Comparison of ENCODE assay signal across 1 cellular context in the genomic region with DNA sequence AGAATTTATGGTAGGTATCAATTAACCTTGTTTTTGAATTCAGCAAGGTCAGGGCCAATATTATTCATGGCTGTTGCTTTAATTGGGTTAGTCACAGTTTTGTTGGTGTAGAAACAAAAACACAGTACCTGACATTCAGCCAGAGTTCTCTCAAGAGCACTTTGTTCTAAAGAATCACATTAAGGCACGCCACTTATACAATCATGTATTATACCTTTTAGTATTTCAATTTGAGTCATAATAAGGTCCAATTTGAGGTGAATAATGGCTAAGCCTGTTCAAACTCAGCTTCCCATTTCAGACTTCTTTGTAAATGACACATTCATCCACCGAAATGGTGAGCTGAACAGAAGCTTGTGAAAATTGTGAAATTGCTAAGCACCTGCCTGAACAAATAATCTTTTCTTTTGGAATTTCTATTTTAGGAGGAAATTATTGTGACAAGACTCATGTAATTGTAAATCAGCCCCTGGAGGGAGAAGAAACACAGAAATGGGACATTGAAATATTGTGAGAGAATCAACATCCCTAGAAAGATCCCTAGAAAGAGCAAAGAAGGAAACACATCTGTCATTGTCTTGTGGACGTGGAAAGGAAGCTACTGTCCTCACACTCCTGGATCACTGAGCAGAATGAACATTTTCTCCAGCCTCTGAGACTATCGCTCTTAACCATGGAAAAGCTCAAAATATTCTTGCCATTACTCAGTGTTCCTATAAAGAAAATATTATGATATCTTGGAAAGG.
TF ChIP-seq lines count a peak whose summit lies in the region.

No MANE protein-coding gene starts in this region.

TF ChIP-seq in IMR-90, 13 proteins besides CTCF, POLR2A, EP300 and RAD21:
- no peak for TF ChIP-seq FOS (IDR thresholded peaks at IDR 0.05; ENCODE audit: low read depth, low read length)
- TF ChIP-seq, protein P1, sequence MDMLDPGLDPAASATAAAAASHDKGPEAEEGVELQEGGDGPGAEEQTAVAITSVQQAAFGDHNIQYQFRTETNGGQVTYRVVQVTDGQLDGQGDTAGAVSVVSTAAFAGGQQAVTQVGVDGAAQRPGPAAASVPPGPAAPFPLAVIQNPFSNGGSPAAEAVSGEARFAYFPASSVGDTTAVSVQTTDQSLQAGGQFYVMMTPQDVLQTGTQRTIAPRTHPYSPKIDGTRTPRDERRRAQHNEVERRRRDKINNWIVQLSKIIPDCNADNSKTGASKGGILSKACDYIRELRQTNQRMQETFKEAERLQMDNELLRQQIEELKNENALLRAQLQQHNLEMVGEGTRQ (IDR thresholded peaks at IDR 0.05; ENCODE audit: low read depth, low read length), result no peak
- no peak for TF ChIP-seq MAFK (IDR thresholded peaks at IDR 0.05; ENCODE audit: low read depth, low read length)
- no peak for TF ChIP-seq CEBPB (IDR thresholded peaks at IDR 0.05; ENCODE audit: low read depth, low read length)
- no peak for TF ChIP-seq CHD1 (IDR thresholded peaks at IDR 0.05; ENCODE audit: low read depth, low read length)
- no peak for TF ChIP-seq SMC3 (IDR thresholded peaks at IDR 0.05; ENCODE audit: low read depth, low read length)
- TF ChIP-seq RFX5 (IDR thresholded peaks at IDR 0.05; ENCODE audit: low read depth, low read length), result no peak
- TF ChIP-seq BHLHE40 (IDR thresholded peaks at IDR 0.05; ENCODE audit: low read depth, low read length), result no peak
- TF ChIP-seq, protein P2, sequence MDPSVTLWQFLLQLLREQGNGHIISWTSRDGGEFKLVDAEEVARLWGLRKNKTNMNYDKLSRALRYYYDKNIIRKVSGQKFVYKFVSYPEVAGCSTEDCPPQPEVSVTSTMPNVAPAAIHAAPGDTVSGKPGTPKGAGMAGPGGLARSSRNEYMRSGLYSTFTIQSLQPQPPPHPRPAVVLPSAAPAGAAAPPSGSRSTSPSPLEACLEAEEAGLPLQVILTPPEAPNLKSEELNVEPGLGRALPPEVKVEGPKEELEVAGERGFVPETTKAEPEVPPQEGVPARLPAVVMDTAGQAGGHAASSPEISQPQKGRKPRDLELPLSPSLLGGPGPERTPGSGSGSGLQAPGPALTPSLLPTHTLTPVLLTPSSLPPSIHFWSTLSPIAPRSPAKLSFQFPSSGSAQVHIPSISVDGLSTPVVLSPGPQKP (IDR thresholded peaks at IDR 0.05; ENCODE audit: borderline replicate concordance, low read depth, low read length), result no peak
- no peak for TF ChIP-seq RCOR1 (IDR thresholded peaks at IDR 0.05; ENCODE audit: insufficient replicate concordance, low read length)
- no peak for TF ChIP-seq MAZ (IDR thresholded peaks at IDR 0.05; ENCODE audit: borderline replicate concordance, low read depth, low read length)
- TF ChIP-seq MXI1 (IDR thresholded peaks at IDR 0.05; ENCODE audit: borderline replicate concordance, low read depth, low read length), result no peak
- no peak for TF ChIP-seq NFE2L2 (IDR thresholded peaks at IDR 0.05; ENCODE audit: low read depth, low read length)
